Comparison of ENCODE assay signal across 9 cellular contexts in genomic region chr9:21153688-21154608, GRCh38. TPM values are rescaled to one million over a fixed set of nuclear protein-coding genes. Genes with fewer than 3 reads are reported as not detected.
DNase-seq lines count a peak whose midpoint lies in the region; ATAC-seq and TF ChIP-seq lines count a peak whose summit lies in the region.
"Had no signal": no experiment of that assay in that cellular context is flagged by ENCODE, and none has a peak within 500 bp of the region (broad histone marks: within the 10 kb centered on the region; RNA-seq: fewer than 3 reads in every experiment).

No MANE protein-coding gene starts in this region.

- H3K9me3 ChIP-seq in GM23248 (ENCODE audit: low read depth) = no peaks in the 10 kb centered on the region
- H3K9me3 ChIP-seq in transverse colon = no peaks in the 10 kb centered on the region

- H3K27ac ChIP-seq in GM23248 = no peak overlapping the region
- no peak overlapping the region for H3K27ac ChIP-seq in transverse colon

- TF ChIP-seq CTCF in WTC11 (IDR thresholded peaks at IDR 0.05) (no peak), omental fat pad (IDR thresholded peaks at IDR 0.05) (no peak), transverse colon (IDR thresholded peaks at IDR 0.05) (no peak)

- H3K9me3 Mint-ChIP-seq in activated CD4-positive, alpha-beta T cell treated with anti-CD3 and anti-CD28 coated beads for 36 hours (ENCODE audit: low read depth) = peaks cover 4% of the 10 kb centered on the region
- peaks cover 9% of the 10 kb centered on the region for H3K9me3 Mint-ChIP-seq in WTC11

- H2AFZ ChIP-seq in GM23248 = no peak overlapping the region

- no peak for TF ChIP-seq POLR2A in transverse colon (IDR thresholded peaks at IDR 0.05)

- H3K27me3 ChIP-seq in GM23248 (replicated peaks; ENCODE audit: insufficient read depth) (no peaks in the 10 kb centered on the region), transverse colon (no peaks in the 10 kb centered on the region)

- POLR2A ChIA-PET in activated CD4-positive, alpha-beta T cell treated with anti-CD3 and anti-CD28 coated beads for 36 hours (lab: Charles Lee) = no interaction called here
- POLR2A ChIA-PET in WTC11 (lab: Charles Lee) = no interaction called here

- H3K4me1 ChIP-seq in GM23248 (ENCODE audit: insufficient read depth) (no peaks in the 10 kb centered on the region), transverse colon (peaks cover 0 to 4% (median 0%) of the 10 kb centered on the region in 4 donors)

- H3K36me3 Mint-ChIP-seq in activated CD4-positive, alpha-beta T cell treated with anti-CD3 and anti-CD28 coated beads for 36 hours (ENCODE audit: low read depth) = peaks cover under 1% of the 10 kb centered on the region
- no peaks in the 10 kb centered on the region for H3K36me3 Mint-ChIP-seq in WTC11

- H3K4me2 ChIP-seq in GM23248 (ENCODE audit: unreplicated experiment) = no peak overlapping the region

- no peaks in the 10 kb centered on the region for H3K79me2 ChIP-seq in GM23248 (ENCODE audit: insufficient read depth)

- no peaks in the 10 kb centered on the region for H4K20me1 ChIP-seq in GM23248 (ENCODE audit: insufficient read depth)

- no peak overlapping the region for H3K4me3 Mint-ChIP-seq in activated CD4-positive, alpha-beta T cell treated with anti-CD3 and anti-CD28 coated beads for 36 hours
- H3K4me3 Mint-ChIP-seq in WTC11 = no peak overlapping the region
- H3K4me3 Mint-ChIP-seq: activated T-cell treated with anti-CD3 and anti-CD28 coated beads, Interleukin-2, amount 50 U/mL, for 4 hours had no signal

- H3K4me1 Mint-ChIP-seq in activated CD4-positive, alpha-beta T cell treated with anti-CD3 and anti-CD28 coated beads for 36 hours = peaks cover 5% of the 10 kb centered on the region
- H3K4me1 Mint-ChIP-seq in WTC11 = peaks cover 3% of the 10 kb centered on the region

- H3K27me3 Mint-ChIP-seq in activated CD4-positive, alpha-beta T cell treated with anti-CD3 and anti-CD28 coated beads for 36 hours = peaks cover 7% of the 10 kb centered on the region
- H3K27me3 Mint-ChIP-seq in WTC11 (ENCODE audit: low read depth) = no peaks in the 10 kb centered on the region; the same call in 1 of the 2 replicates

- no peak overlapping the region for H3K4me3 ChIP-seq in GM23248
- H3K4me3 ChIP-seq in transverse colon = no peak overlapping the region

- DNase-seq in activated CD4-positive, alpha-beta T cell treated with anti-CD3 and anti-CD28 coated beads for 36 hours = peak; percentile 11
- DNase-seq in activated CD4-positive, alpha-beta T cell treated with anti-CD3 and anti-CD28 coated beads for 4 hours = no peak
- DNase-seq in GM23248 (peak; percentile 39), Kasumi-1 (lab: John Stamatoyannopoulos, UW) (peak; percentile 59 to 62), WTC11 (ENCODE audit: low spot score) (no peak), left kidney (ENCODE audit: low read depth, low spot score) (peak; percentile 8), omental fat pad (ENCODE audit: low spot score) (no peak), transverse colon (no peak)
- DNase-seq: activated T-cell treated with anti-CD3 and anti-CD28 coated beads, Interleukin-2, amount 50 U/mL, for 4 hours had no signal

- no peaks in the 10 kb centered on the region for H3F3A ChIP-seq in GM23248 (ENCODE audit: insufficient read depth)

- peak; percentile 57 for ATAC-seq in activated CD4-positive, alpha-beta T cell treated with anti-CD3 and anti-CD28 coated beads for 36 hours
- ATAC-seq in WTC11 (peak; percentile 98), omental fat pad (ENCODE audit: low FRiP score) (no peak)

- H3K9ac ChIP-seq in GM23248 = no peak overlapping the region

- intact Hi-C loops in activated CD4-positive, alpha-beta T cell treated with anti-CD3 and anti-CD28 coated beads for 36 hours (cut with DNase I, micrococcal nuclease) = no loop called here
- intact Hi-C loops in transverse colon (cut with DNase I; ENCODE audit: low total_unique reads) = no loop called here

- in situ Hi-C loops in GM23248 (cut with MboI) (no loop called here), transverse colon (cut with MboI; ENCODE audit: low pct_ligation_motif_present in 1 of 4, low pct_unique_long_range_greater_than_20kb in 1 of 4, low sequenced_read_pairs in 3 of 4) (no loop called here)

- no peak overlapping the region for H3K27ac Mint-ChIP-seq in activated CD4-positive, alpha-beta T cell treated with anti-CD3 and anti-CD28 coated beads for 36 hours
- H3K27ac Mint-ChIP-seq in WTC11 = no peak overlapping the region

- CTCF ChIA-PET in activated CD4-positive, alpha-beta T cell treated with anti-CD3 and anti-CD28 coated beads for 36 hours (lab: Charles Lee) = interaction anchor here (1.0 kb wide), 1 partner anchor 29 kb away, joined by 3 read pairs; no protein-coding TSS in a partner anchor
- CTCF ChIA-PET in WTC11 (lab: Charles Lee) = interaction anchor here (0.6 to 1.9 kb wide), 10 partner anchors 12 to 242 kb away, joined by 3 to 9 read pairs (median 4); partner anchors contain the start of gene IFNW1

- no peaks in the 10 kb centered on the region for H3K9me2 ChIP-seq in GM23248 (ENCODE audit: insufficient read depth)

- no peaks in the 10 kb centered on the region for H3K36me3 ChIP-seq in GM23248 (ENCODE audit: low read depth)
- no peaks in the 10 kb centered on the region for H3K36me3 ChIP-seq in transverse colon

- TF ChIP-seq EP300 in transverse colon (IDR thresholded peaks at IDR 0.05; ENCODE audit: low read depth) = no peak

- 19 to 23% methylated on average over 5 of the region's 5 CpGs for WGBS in GM23248 (ENCODE audit: low coverage in 1 of 2, low lambda C conversion rate in 2 of 2, missing lambda C conversion rate in 2 of 2), 2 experiments
- WGBS in transverse colon (ENCODE audit: low coverage in 1 of 2), 2 donors = 13 to 24% methylated on average over 5 of the region's 5 CpGs

TF ChIP-seq in WTC11, 78 proteins besides CTCF, POLR2A, EP300 and RAD21:
- no peak for TF ChIP-seq USF2 (CRISPR knock-in tag; IDR thresholded peaks at IDR 0.05)
- TF ChIP-seq, protein P1, sequence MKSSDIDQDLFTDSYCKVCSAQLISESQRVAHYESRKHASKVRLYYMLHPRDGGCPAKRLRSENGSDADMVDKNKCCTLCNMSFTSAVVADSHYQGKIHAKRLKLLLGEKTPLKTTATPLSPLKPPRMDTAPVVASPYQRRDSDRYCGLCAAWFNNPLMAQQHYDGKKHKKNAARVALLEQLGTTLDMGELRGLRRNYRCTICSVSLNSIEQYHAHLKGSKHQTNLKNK (CRISPR knock-in tag; IDR thresholded peaks at IDR 0.05) = no peak
- TF ChIP-seq KAT7 (CRISPR knock-in tag; IDR thresholded peaks at IDR 0.05; ENCODE audit: borderline replicate concordance) = no peak
- TF ChIP-seq ZNF121 (CRISPR knock-in tag; IDR thresholded peaks at IDR 0.05) = no peak
- TF ChIP-seq ZNF396 (CRISPR knock-in tag; IDR thresholded peaks at IDR 0.05; ENCODE audit: borderline replicate concordance) = no peak
- TF ChIP-seq ZNF423 (CRISPR knock-in tag; IDR thresholded peaks at IDR 0.05) = no peak
- no peak for TF ChIP-seq TCF7 (CRISPR knock-in tag; IDR thresholded peaks at IDR 0.05; ENCODE audit: low read depth)

RNA-seq across cellular contexts. Expression of gene IFNW1, which starts 12.3 kb away (rescaled TPM):
- not detected for total RNA-seq in activated CD4-positive, alpha-beta T cell treated with anti-CD3 and anti-CD28 coated beads for 36 hours
- total RNA-seq in GM23248 (2014; rRNA removed; shearing (Covaris generic)) = not detected in 2 replicates
- polyA plus RNA-seq in GM23248 (2016; fragmentation: Nextera tagmentation; extraction: Ambion mirVana) = not detected in 2 replicates
- not detected in 3 replicates for total RNA-seq in WTC11 (2021)
- total RNA-seq in omental fat pad = not detected
- total RNA-seq in transverse colon = not detected
- total RNA-seq: activated T-cell treated with anti-CD3 and anti-CD28 coated beads, Interleukin-2, amount 50 U/mL, for 4 hours had no signal

RNA-seq across cellular contexts. Expression of gene IFNA21, which starts 12.5 kb away (rescaled TPM):
- not detected for total RNA-seq in activated CD4-positive, alpha-beta T cell treated with anti-CD3 and anti-CD28 coated beads for 36 hours
- total RNA-seq in GM23248 (2014; rRNA removed; shearing (Covaris generic)) = not detected in 2 replicates
- polyA plus RNA-seq in GM23248 (2016; fragmentation: Nextera tagmentation; extraction: Ambion mirVana) = not detected in 2 replicates
- total RNA-seq in WTC11 (2021) (not detected in 3 replicates), omental fat pad (not detected), transverse colon (not detected)
- total RNA-seq: activated T-cell treated with anti-CD3 and anti-CD28 coated beads, Interleukin-2, amount 50 U/mL, for 4 hours had no signal

RNA-seq across cellular contexts. Expression of gene IFNA4, which starts 33.4 kb away (rescaled TPM):
- not detected for total RNA-seq in activated CD4-positive, alpha-beta T cell treated with anti-CD3 and anti-CD28 coated beads for 36 hours
- total RNA-seq in GM23248 (2014; rRNA removed; shearing (Covaris generic)) = not detected in 2 replicates
- polyA plus RNA-seq in GM23248 (2016; fragmentation: Nextera tagmentation; extraction: Ambion mirVana) = not detected in 2 replicates
- total RNA-seq in WTC11 (2021) (not detected in 3 replicates), omental fat pad (not detected), transverse colon (not detected)
- total RNA-seq: activated T-cell treated with anti-CD3 and anti-CD28 coated beads, Interleukin-2, amount 50 U/mL, for 4 hours had no signal

RNA-seq across cellular contexts. Expression of gene IFNA7, which starts 48.1 kb away (rescaled TPM):
- not detected for total RNA-seq in activated CD4-positive, alpha-beta T cell treated with anti-CD3 and anti-CD28 coated beads for 36 hours
- total RNA-seq in GM23248 (2014; rRNA removed; shearing (Covaris generic)) = not detected in 2 replicates
- not detected in 2 replicates for polyA plus RNA-seq in GM23248 (2016; fragmentation: Nextera tagmentation; extraction: Ambion mirVana)
- total RNA-seq in WTC11 (2021) (not detected in 3 replicates), omental fat pad (not detected), transverse colon (not detected)
- total RNA-seq: activated T-cell treated with anti-CD3 and anti-CD28 coated beads, Interleukin-2, amount 50 U/mL, for 4 hours had no signal

RNA-seq across cellular contexts. Expression of gene IFNA10, which starts 53.0 kb away (rescaled TPM):
- total RNA-seq in activated CD4-positive, alpha-beta T cell treated with anti-CD3 and anti-CD28 coated beads for 36 hours = not detected
- total RNA-seq in GM23248 (2014; rRNA removed; shearing (Covaris generic)) = not detected in 2 replicates
- not detected in 2 replicates for polyA plus RNA-seq in GM23248 (2016; fragmentation: Nextera tagmentation; extraction: Ambion mirVana)
- total RNA-seq in WTC11 (2021) (not detected in 3 replicates), omental fat pad (not detected), transverse colon (not detected)
- total RNA-seq: activated T-cell treated with anti-CD3 and anti-CD28 coated beads, Interleukin-2, amount 50 U/mL, for 4 hours had no signal

Comparison
In these comparisons a context has a peak if more than half of its experiments do, and no peak if none do; other contexts are left out.
1. DNase-seq: peak in activated CD4-positive, alpha-beta T cell treated with anti-CD3 and anti-CD28 coated beads for 36 hours (single experiment), GM23248 (single experiment), Kasumi-1 (2 of 2) and left kidney (single experiment); none in activated CD4-positive, alpha-beta T cell treated with anti-CD3 and anti-CD28 coated beads for 4 hours (0 of 2), WTC11 (single experiment), omental fat pad (single experiment) and transverse colon (single experiment).